Comparison of ENCODE assay signal across 23 cellular contexts in the genomic region with DNA sequence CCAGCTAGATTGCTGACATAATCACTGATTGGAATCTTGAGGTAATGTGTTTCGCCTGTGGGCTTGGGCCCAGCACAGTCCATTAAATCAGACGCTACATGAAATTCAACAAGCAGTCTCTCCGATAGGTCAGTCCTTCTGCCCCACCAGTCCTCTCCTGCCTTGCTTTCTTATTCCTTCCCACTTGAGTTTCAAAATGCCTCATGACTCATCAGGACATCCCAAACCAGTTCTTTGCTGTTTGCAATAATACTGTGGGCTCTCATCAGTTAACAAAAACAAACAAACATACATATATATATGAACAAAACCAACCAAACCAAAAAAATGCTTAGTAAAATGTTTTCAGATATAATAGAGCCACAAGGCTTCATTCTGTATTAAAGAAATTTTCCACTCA.
A peak's percentile ranks its signal among the peaks of the same experiment; 100 is the strongest.
DNase-seq lines count a peak whose midpoint lies in the region; ATAC-seq and TF ChIP-seq lines count a peak whose summit lies in the region.
"Had no signal": no experiment of that assay in that cellular context is flagged by ENCODE, and none has a peak within 500 bp of the region (broad histone marks: within the 10 kb centered on the region; RNA-seq: fewer than 3 reads in every experiment).

No MANE protein-coding gene starts in this region.

- DNase-seq in ELR (ENCODE audit: low read depth) = peak; percentile 39
- DNase-seq in RWPE2 (ENCODE audit: low spot score) = no peak
- DNase-seq in epithelial cell of esophagus (ENCODE audit: low read depth) = peak; percentile 86
- peak; percentile 83 for DNase-seq in iris pigment epithelial cell (ENCODE audit: low read depth)
- no peak for DNase-seq in kidney tubule cell (ENCODE audit: low spot score)
- DNase-seq in body of pancreas = no peak
- no peak for DNase-seq in DMS79 (lab: John Stamatoyannopoulos, UW)
- DNase-seq: activated effector memory CD4-positive, alpha-beta T cell treated with anti-CD3 and anti-CD28 coated beads, Interleukin-2, amount 50 U/mL, for 16 hours; brain microvascular endothelial cell; colonic mucosa; COR-L47; DMS53; effector memory CD4-positive, alpha-beta T cell; kidney glomerular epithelial cell; MV-4-11; NCI-H146; NCI-H2107; NCI-H446; NCI-H774; stimulated activated CD4-positive, alpha-beta T cell treated with anti-CD3 and anti-CD28 coated beads, Interleukin-2, amount 100 ng/mL, for 24 hours had no signal

- ATAC-seq in RWPE2 (ENCODE audit: low read depth) (peak; percentile 81), body of pancreas (no peak), GM19452 (IDR thresholded peaks at IDR 0.05; ENCODE audit: unreplicated experiment) (no peak)

- 75 to 83% methylated on average over 3 of the region's 3 CpGs for WGBS in body of pancreas, 2 donors

- H3K4me3 ChIP-seq in RWPE2 (ENCODE audit: severe bottlenecking) (no peak overlapping the region), epithelial cell of esophagus (ENCODE audit: low read length) (no peak overlapping the region), body of pancreas (no peak overlapping the region)
- H3K4me3 ChIP-seq: BLaER1 treated with 17β-estradiol and CSF1 and Interleukin-3, amounts not matched to agents 10 nM and 100 nM; colonic mucosa; lung had no signal

- H3K9me3 ChIP-seq in RWPE2 (ENCODE audit: severe bottlenecking) = no peaks in the 10 kb centered on the region
- no peaks in the 10 kb centered on the region for H3K9me3 ChIP-seq in body of pancreas
- H3K9me3 ChIP-seq: BLaER1 treated with 17β-estradiol and CSF1 and Interleukin-3, amounts not matched to agents 10 nM and 100 nM; colonic mucosa had no signal

- TF ChIP-seq CTCF in RWPE2 (IDR thresholded peaks at IDR 0.05; ENCODE audit: poor library complexity, severe bottlenecking) = no peak
- TF ChIP-seq CTCF in epithelial cell of esophagus (IDR thresholded peaks at IDR 0.05; ENCODE audit: insufficient read depth, low read depth, low read length, missing control alignments) = no peak
- TF ChIP-seq CTCF in body of pancreas (IDR thresholded peaks at IDR 0.05) = no peak

- no peak overlapping the region for H3K27ac ChIP-seq in RWPE2 (ENCODE audit: poor library complexity, severe bottlenecking)
- H3K27ac ChIP-seq in body of pancreas = no peak overlapping the region
- H3K27ac ChIP-seq: BLaER1 treated with 17β-estradiol and CSF1 and Interleukin-3, amounts not matched to agents 10 nM and 100 nM; brain microvascular endothelial cell; colonic mucosa had no signal

- intact Hi-C loops in body of pancreas (cut with DNase I) = no loop called here

- peaks cover 16% of the 10 kb centered on the region for H3K4me1 ChIP-seq in RWPE2 (ENCODE audit: insufficient read depth, poor library complexity, severe bottlenecking)
- H3K4me1 ChIP-seq in body of pancreas = no peaks in the 10 kb centered on the region
- H3K4me1 ChIP-seq: BLaER1 treated with 17β-estradiol and CSF1 and Interleukin-3, amounts not matched to agents 10 nM and 100 nM; colonic mucosa had no signal

- H3K36me3 ChIP-seq in RWPE2 (ENCODE audit: low read depth) (no peaks in the 10 kb centered on the region), body of pancreas (replicated peaks in 1 of 2; ENCODE audit: insufficient read depth in 1 of 2, low read depth in 2 of 2) (no peaks in the 10 kb centered on the region)
- H3K36me3 ChIP-seq: BLaER1 treated with 17β-estradiol and CSF1 and Interleukin-3, amounts not matched to agents 10 nM and 100 nM; brain microvascular endothelial cell; colonic mucosa had no signal

- H3K27me3 ChIP-seq in RWPE2 (ENCODE audit: insufficient read depth, poor library complexity, severe bottlenecking) = no peaks in the 10 kb centered on the region
- H3K27me3 ChIP-seq in body of pancreas = no peaks in the 10 kb centered on the region
- H3K27me3 ChIP-seq: BLaER1 treated with 17β-estradiol and CSF1 and Interleukin-3, amounts not matched to agents 10 nM and 100 nM; brain microvascular endothelial cell; colonic mucosa had no signal

- no peak for TF ChIP-seq POLR2A in body of pancreas (IDR thresholded peaks at IDR 0.05)

Comparison
In these comparisons a context has a peak if more than half of its experiments do, and no peak if none do; other contexts are left out.
1. DNase-seq: peak in ELR (single experiment), epithelial cell of esophagus (single experiment) and iris pigment epithelial cell (single experiment); none in RWPE2 (single experiment), kidney tubule cell (single experiment), body of pancreas (0 of 4) and DMS79 (single experiment).